24 cellular contexts compared by ENCODE assay signal in the genomic region with DNA sequence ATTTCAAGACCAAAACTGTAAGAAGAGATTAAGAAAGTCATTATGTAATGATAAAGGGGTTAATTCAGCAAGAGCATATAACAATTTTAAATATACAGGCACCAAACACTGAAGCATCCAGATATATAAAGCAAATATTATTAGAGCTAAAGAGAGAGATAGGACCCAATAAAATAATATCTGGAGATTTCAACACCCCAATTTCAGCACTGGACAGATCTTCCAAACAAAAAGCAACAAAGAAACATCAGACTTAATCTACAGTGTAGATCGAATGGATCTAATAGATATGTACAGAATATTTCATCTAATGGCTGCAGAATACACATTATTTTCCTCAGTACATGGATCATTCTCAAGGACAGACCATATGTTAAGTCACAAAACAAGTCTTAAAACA.
"Had no signal": no experiment of that assay in that cellular context is flagged by ENCODE, and none has a peak within 500 bp of the region (broad histone marks: within the 10 kb centered on the region; RNA-seq: fewer than 3 reads in every experiment).

No MANE protein-coding gene starts in this region.

- H3K9me3 ChIP-seq: esophagus muscularis mucosa, gastroesophageal sphincter, lower lobe of right lung, mucosa of descending colon had no signal

- H3K4me2 ChIP-seq: hepatocyte had no signal

- H2AFZ ChIP-seq: hepatocyte had no signal

- H3K4me3 ChIP-seq: coronary artery, dorsolateral prefrontal cortex, esophagus muscularis mucosa, gastroesophageal sphincter, heart left ventricle, hepatocyte, left ventricle myocardium inferior, lower lobe of right lung, mucosa of descending colon had no signal

- H3K79me2 ChIP-seq: hepatocyte had no signal

- DNase-seq: dermis blood vessel endothelial cell; dorsolateral prefrontal cortex; effector CD4-positive, alpha-beta T cell; effector memory CD4-positive, alpha-beta T cell; foreskin keratinocyte; heart left ventricle; hypothalamus; immature natural killer cell; islet precursor cell; kidney; kidney glomerular epithelial cell; left colon; left ventricle myocardium inferior; lower lobe of right lung; mesenchymal stem cell; mucosa of descending colon; naive B cell; naive thymus-derived CD8-positive, alpha-beta T cell had no signal

- FAIRE-seq: endothelial cell of umbilical vein had no signal

- ATAC-seq: foreskin keratinocyte; gastroesophageal sphincter; heart left ventricle; left colon; left lobe of liver; lower lobe of right lung; mucosa of descending colon; naive thymus-derived CD8-positive, alpha-beta T cell had no signal

- H3K27ac ChIP-seq: coronary artery, esophagus muscularis mucosa, foreskin keratinocyte, gastroesophageal sphincter, heart left ventricle, hepatocyte, left ventricle myocardium inferior, lower lobe of right lung had no signal

- H3K4me1 ChIP-seq: foreskin keratinocyte, lower lobe of right lung had no signal

- H3K36me3 ChIP-seq: esophagus muscularis mucosa, gastroesophageal sphincter, heart left ventricle, left ventricle myocardium inferior, lower lobe of right lung had no signal

- H3K27me3 ChIP-seq: dorsolateral prefrontal cortex, esophagus muscularis mucosa, foreskin keratinocyte, gastroesophageal sphincter, hepatocyte had no signal
